In the genomic region with DNA sequence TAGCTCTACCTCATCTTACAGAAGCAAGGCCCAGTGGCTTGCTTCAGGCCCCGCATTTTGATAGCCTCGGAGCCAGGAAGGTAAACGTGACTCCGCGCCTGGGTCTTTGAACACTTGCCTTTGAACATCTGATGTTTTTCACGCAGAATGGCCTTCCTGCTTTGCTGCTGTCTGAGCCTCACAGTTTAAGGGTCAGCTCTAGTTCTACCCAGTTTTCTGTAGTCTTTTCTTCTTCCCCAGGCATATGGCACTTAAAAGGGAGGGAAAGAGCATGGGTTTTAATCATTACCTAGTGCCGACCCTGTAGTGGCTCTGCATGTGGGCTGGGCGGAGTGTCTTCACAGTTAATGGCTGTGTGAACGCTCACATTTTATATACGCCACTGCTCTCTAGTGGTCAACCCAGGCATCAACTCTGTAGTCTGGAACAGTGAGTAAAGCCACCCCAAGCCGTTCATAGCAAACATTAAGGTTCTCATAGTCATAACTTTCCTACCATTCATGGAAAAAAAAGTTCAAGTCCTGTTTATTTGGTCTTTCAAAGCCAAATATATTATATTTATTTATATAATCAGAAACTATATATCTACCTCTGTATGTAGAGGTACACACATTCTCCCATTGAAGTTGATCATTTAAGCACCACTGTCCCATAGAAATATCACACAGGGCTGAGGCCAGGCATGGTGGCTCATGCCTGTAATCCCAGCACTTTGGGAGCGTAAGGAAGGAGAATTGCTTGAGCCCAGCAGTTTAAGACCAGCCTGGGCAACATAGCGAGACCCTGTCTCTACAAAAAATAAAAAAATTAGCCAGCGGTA, we compare ENCODE assay signal across 8 cellular contexts.
A peak's percentile ranks its signal among the peaks of the same experiment; 100 is the strongest.
DNase-seq lines count a peak whose midpoint lies in the region; ATAC-seq and TF ChIP-seq lines count a peak whose summit lies in the region.

No MANE protein-coding gene starts in this region.

- peaks cover 16% of the 10 kb centered on the region for H3K9me3 ChIP-seq in NT2/D1 (ENCODE audit: insufficient read depth, low read length)
- peaks cover 0 to 23% (median 4%) of the 10 kb centered on the region in 3 experiments for H3K9me3 ChIP-seq in naive thymus-derived CD4-positive, alpha-beta T cell (ENCODE audit: control insufficient read depth in 2 of 3, low read length in 3 of 3)

- POLR2A ChIA-PET in naive thymus-derived CD4-positive, alpha-beta T cell (lab: Charles Lee), result interaction anchor here (0.7 to 1.6 kb wide), 9 partner anchors 10 to 127 kb away, joined by 3 to 10 read pairs (median 4); partner anchors contain the start of gene IER5

- intact Hi-C loops in naive thymus-derived CD4-positive, alpha-beta T cell (cut with micrococcal nuclease), result loop anchor here (1.0 to 5.0 kb wide), 12 partner anchors 17 to 651 kb away; partner anchors contain the start of genes IER5 (in 1 of the 2) and XPR1 (in 1 of the 2)

- ATAC-seq in GM21528 (IDR thresholded peaks at IDR 0.05; ENCODE audit: low FRiP score, unreplicated experiment), result peak; percentile 89
- ATAC-seq in naive thymus-derived CD4-positive, alpha-beta T cell, result peak; percentile 99
- peak; percentile 99 for ATAC-seq in stimulated activated naive CD8-positive, alpha-beta T cell treated with anti-CD3 and anti-CD28 coated beads, Interleukin-15, Interleukin-2, amounts not matched to agents 100 U/mL and 50 U/mL, for 24 hours

- no peak overlapping the region for H3K27ac ChIP-seq in naive thymus-derived CD4-positive, alpha-beta T cell (ENCODE audit: low read depth, low read length)

- peak; percentile 94 for TF ChIP-seq CTCF in epithelial cell of esophagus (IDR thresholded peaks at IDR 0.05; ENCODE audit: insufficient read depth, low read depth, low read length, missing control alignments)

- peaks cover 0 to 40% (median 19%) of the 10 kb centered on the region in 11 donors for H3K9me3 Mint-ChIP-seq in naive thymus-derived CD4-positive, alpha-beta T cell

- H3K27me3 ChIP-seq in NT2/D1 (ENCODE audit: insufficient read depth, insufficient read length), result no peaks in the 10 kb centered on the region
- H3K27me3 ChIP-seq in naive thymus-derived CD4-positive, alpha-beta T cell (ENCODE audit: control insufficient read depth in 2 of 2, insufficient read depth in 2 of 2, low read length in 2 of 2), result no peaks in the 10 kb centered on the region

- peak overlapping the region in 8 of 9 donors; percentile 43 to 92 (median 76) for H3K27ac Mint-ChIP-seq in naive thymus-derived CD4-positive, alpha-beta T cell

- H3K4me3 ChIP-seq in NT2/D1 (ENCODE audit: insufficient read length, low read depth) (no peak overlapping the region), epithelial cell of esophagus (ENCODE audit: low read length) (no peak overlapping the region)
- no peak overlapping the region for H3K4me3 ChIP-seq in naive thymus-derived CD4-positive, alpha-beta T cell (ENCODE audit: low read length)

- peaks cover 0 to 28% (median 5%) of the 10 kb centered on the region in 5 donors for H3K36me3 Mint-ChIP-seq in naive thymus-derived CD4-positive, alpha-beta T cell

- peaks cover 0 to 32% (median 0%) of the 10 kb centered on the region in 5 donors for H3K27me3 Mint-ChIP-seq in naive thymus-derived CD4-positive, alpha-beta T cell

- no peak overlapping the region for H3K9ac ChIP-seq in NT2/D1 (ENCODE audit: insufficient read length, low read depth)

- no peaks in the 10 kb centered on the region for H3K4me1 ChIP-seq in NT2/D1 (ENCODE audit: insufficient read depth, insufficient read length)
- peaks cover 0 to 5% of the 10 kb centered on the region in 2 donors for H3K4me1 ChIP-seq in naive thymus-derived CD4-positive, alpha-beta T cell (ENCODE audit: control insufficient read depth in 2 of 2, insufficient read depth in 2 of 2, low read length in 2 of 2)

- CTCF ChIA-PET in naive thymus-derived CD4-positive, alpha-beta T cell (lab: Charles Lee), result interaction anchor here (0.6 to 9.5 kb wide), 18 partner anchors 9 to 1677 kb away, joined by 3 to 66 read pairs (median 5); no protein-coding TSS in a partner anchor

- H3K4me3 Mint-ChIP-seq in naive thymus-derived CD4-positive, alpha-beta T cell, result peak overlapping the region; percentile 58 to 85 (median 80)

- DNase-seq in DMS79 (lab: John Stamatoyannopoulos, UW) (peak; percentile 59), HUDEP-2 (lab: John Stamatoyannopoulos, UW; ENCODE audit: unreplicated experiment in 76 of 76) (peak in 63 of 76 experiments; percentile 3 to 76 (median 43)), NT2/D1 (ENCODE audit: low read depth, low spot score) (peak; percentile 79), epithelial cell of esophagus (ENCODE audit: low read depth) (peak; percentile 80)
- peak; percentile 73 for DNase-seq in activated CD8-positive, alpha-beta memory T cell treated with anti-CD3 and anti-CD28 coated beads, Interleukin-2, amount 50 U/mL, for 4 hours
- DNase-seq in naive thymus-derived CD4-positive, alpha-beta T cell, result peak; percentile 35 to 84 (median 78)
- DNase-seq in stimulated activated naive CD8-positive, alpha-beta T cell treated with anti-CD3 and anti-CD28 coated beads, Interleukin-15, Interleukin-2, amounts not matched to agents 100 U/mL and 50 U/mL, for 24 hours, result peak; percentile 73

- peaks cover 4 to 10% (median 9%) of the 10 kb centered on the region in 7 donors for H3K4me1 Mint-ChIP-seq in naive thymus-derived CD4-positive, alpha-beta T cell

- no peaks in the 10 kb centered on the region for H3K36me3 ChIP-seq in NT2/D1 (ENCODE audit: insufficient read depth, insufficient read length, low read length)
- H3K36me3 ChIP-seq in naive thymus-derived CD4-positive, alpha-beta T cell (ENCODE audit: control insufficient read depth in 2 of 3, insufficient read depth in 3 of 3, low read length in 3 of 3), result no peaks in the 10 kb centered on the region
